ENCODE assay signal across 1 cellular context in genomic region chr13:28539625-28540286, GRCh38.
TF ChIP-seq lines count a peak whose summit lies in the region.

No MANE protein-coding gene starts in this region.

TF ChIP-seq in GM12878, 131 proteins besides CTCF, POLR2A, EP300 and RAD21 (continued from another document and continues in another):
- TF ChIP-seq ZBTB33 (IDR thresholded peaks at IDR 0.05), result no peak
- TF ChIP-seq RAD51 (IDR thresholded peaks at IDR 0.05), result no peak
- TF ChIP-seq SIX5 (IDR thresholded peaks at IDR 0.05; ENCODE audit: low read depth, low read length, severe bottlenecking), result no peak
- TF ChIP-seq HDAC6 (IDR thresholded peaks at IDR 0.05; ENCODE audit: unreplicated experiment), result no peak
- TF ChIP-seq ZBTB4 (CRISPR knock-in tag; IDR thresholded peaks at IDR 0.05), result no peak
- no peak for TF ChIP-seq MYC (IDR thresholded peaks at IDR 0.05; ENCODE audit: insufficient read depth, insufficient read length, insufficient replicate concordance, low read length, severe bottlenecking)
- no peak for TF ChIP-seq GABPA (IDR thresholded peaks at IDR 0.05; ENCODE audit: low read depth)
- TF ChIP-seq RB1 (IDR thresholded peaks at IDR 0.05; ENCODE audit: borderline replicate concordance), result no peak
- TF ChIP-seq CBX3 (IDR thresholded peaks at IDR 0.05; ENCODE audit: borderline replicate concordance, low read depth), result no peak
- TF ChIP-seq E2F4 (IDR thresholded peaks at IDR 0.05; ENCODE audit: low read depth, low read length), result no peak
- TF ChIP-seq NFXL1 (IDR thresholded peaks at IDR 0.05; ENCODE audit: borderline replicate concordance), result no peak
- no peak for TF ChIP-seq MEF2A (IDR thresholded peaks at IDR 0.05; ENCODE audit: insufficient read depth, low read depth, low read length)
- TF ChIP-seq HCFC1 (IDR thresholded peaks at IDR 0.05; ENCODE audit: low read length), result no peak
- peak; percentile 77; the same call in 1 of the 2 replicates for TF ChIP-seq IRF4 (IDR thresholded peaks at IDR 0.05; ENCODE audit: low read depth, low read length)
- TF ChIP-seq BCLAF1 (IDR thresholded peaks at IDR 0.05), result no peak
- TF ChIP-seq NFYA (IDR thresholded peaks at IDR 0.05; ENCODE audit: borderline replicate concordance, low read depth, low read length), result no peak
- TF ChIP-seq ZNF274 (IDR thresholded peaks at IDR 0.05; ENCODE audit: insufficient read depth, insufficient read length), result no peak
- no peak for TF ChIP-seq CREB1 (IDR thresholded peaks at IDR 0.05; ENCODE audit: low read depth)
- no peak for TF ChIP-seq NR2C1 (IDR thresholded peaks at IDR 0.05)
- no peak for TF ChIP-seq LARP7 (IDR thresholded peaks at IDR 0.05)
- peak; percentile 73 for TF ChIP-seq JUNB (IDR thresholded peaks at IDR 0.05)
- no peak for TF ChIP-seq BMI1 (IDR thresholded peaks at IDR 0.05; ENCODE audit: borderline replicate concordance)
- TF ChIP-seq NRF1 (conservative IDR thresholded peaks at IDR 0.05; ENCODE audit: low read depth, low read length), result no peak
- no peak for TF ChIP-seq REST (IDR thresholded peaks at IDR 0.05; ENCODE audit: low read depth, low read length)
- no peak for TF ChIP-seq ZNF592 (IDR thresholded peaks at IDR 0.05)
- TF ChIP-seq SUZ12 (IDR thresholded peaks at IDR 0.05; ENCODE audit: unreplicated experiment), result no peak
- TF ChIP-seq JUND (IDR thresholded peaks at IDR 0.05; ENCODE audit: low read depth, low read length), result peak; percentile 64; the same call in 1 of the 2 replicates
- TF ChIP-seq FOS (IDR thresholded peaks at IDR 0.05; ENCODE audit: borderline replicate concordance, extremely low read depth, insufficient read length), result no peak
- TF ChIP-seq ZNF217 (IDR thresholded peaks at IDR 0.05), result peak; percentile 86; the same call in 1 of the 2 replicates
- no peak for TF ChIP-seq PBX3 (IDR thresholded peaks at IDR 0.05; ENCODE audit: insufficient replicate concordance, low read depth, low read length)
- TF ChIP-seq DPF2 (IDR thresholded peaks at IDR 0.05), result no peak
- TF ChIP-seq ZSCAN29 (IDR thresholded peaks at IDR 0.05), result no peak
- no peak for TF ChIP-seq SMARCA5 (IDR thresholded peaks at IDR 0.05)
- TF ChIP-seq KLF5 (IDR thresholded peaks at IDR 0.05; ENCODE audit: partially characterized antibody), result no peak
- no peak for TF ChIP-seq ZBTB40 (IDR thresholded peaks at IDR 0.05; ENCODE audit: borderline replicate concordance)
- no peak for TF ChIP-seq NFIC (IDR thresholded peaks at IDR 0.05; ENCODE audit: low read depth, low read length)
- TF ChIP-seq SMAD5 (IDR thresholded peaks at IDR 0.05; ENCODE audit: low read depth), result no peak
- no peak for TF ChIP-seq YY1 (IDR thresholded peaks at IDR 0.05; ENCODE audit: low read depth, low read length)
